ENCODE assay signal across 24 cellular contexts in genomic region chr9:136147890-136148714, GRCh38. TPM values are rescaled to one million over a fixed set of nuclear protein-coding genes. Genes with fewer than 3 reads are reported as not detected.
DNase-seq lines count a peak whose midpoint lies in the region; ATAC-seq and TF ChIP-seq lines count a peak whose summit lies in the region.
"Had no signal": no experiment of that assay in that cellular context is flagged by ENCODE, and none has a peak within 500 bp of the region (broad histone marks: within the 10 kb centered on the region; RNA-seq: fewer than 3 reads in every experiment).

No MANE protein-coding gene starts in this region.

- H3K36me3 ChIP-seq in left ventricle myocardium inferior: no peaks in the 10 kb centered on the region
- no peaks in the 10 kb centered on the region for H3K36me3 ChIP-seq in smooth muscle cell (ENCODE audit: low read depth)
- H3K36me3 ChIP-seq: vagina had no signal

- H3K27ac ChIP-seq in right cardiac atrium (ENCODE audit: low read length) (no peak overlapping the region), left ventricle myocardium inferior (replicated peaks) (no peak overlapping the region), smooth muscle cell (ENCODE audit: low read depth) (no peak overlapping the region)
- H3K27ac ChIP-seq: vagina had no signal

- intact Hi-C loops in right cardiac atrium (cut with DNase I) (no loop called here), left ventricle myocardium inferior (cut with micrococcal nuclease) (no loop called here)

- no peak for ATAC-seq in right cardiac atrium
- ATAC-seq in GM21786 (IDR thresholded peaks at IDR 0.05; ENCODE audit: unreplicated experiment): no peak
- no peak for ATAC-seq in GM18868 (IDR thresholded peaks at IDR 0.05; ENCODE audit: unreplicated experiment)
- ATAC-seq: esophagus mucosa, sciatic nerve had no signal

- H3K4me1 ChIP-seq in right cardiac atrium (ENCODE audit: control insufficient read depth, insufficient read depth, low read length): no peaks in the 10 kb centered on the region
- no peaks in the 10 kb centered on the region for H3K4me1 ChIP-seq in left ventricle myocardium inferior
- H3K4me1 ChIP-seq in smooth muscle cell (ENCODE audit: low read depth): no peaks in the 10 kb centered on the region
- H3K4me1 ChIP-seq: vagina had no signal

- TF ChIP-seq CTCF in left ventricle myocardium inferior (IDR thresholded peaks at IDR 0.05; ENCODE audit: borderline replicate concordance) (no peak), smooth muscle cell (IDR thresholded peaks at IDR 0.05; ENCODE audit: borderline replicate concordance, insufficient read depth, poor library complexity, severe bottlenecking) (no peak)

- H3K27me3 ChIP-seq in right cardiac atrium (ENCODE audit: control insufficient read depth, insufficient read depth): no peaks in the 10 kb centered on the region
- peaks cover 70% of the 10 kb centered on the region for H3K27me3 ChIP-seq in left ventricle myocardium inferior (ENCODE audit: low read depth)
- no peaks in the 10 kb centered on the region for H3K27me3 ChIP-seq in smooth muscle cell (ENCODE audit: low read depth)
- H3K27me3 ChIP-seq: vagina had no signal

- no peaks in the 10 kb centered on the region for H3F3A ChIP-seq in smooth muscle cell (ENCODE audit: low read depth)

- H3K9me3 ChIP-seq in right cardiac atrium (ENCODE audit: control insufficient read depth, low read length): no peaks in the 10 kb centered on the region
- no peaks in the 10 kb centered on the region for H3K9me3 ChIP-seq in left ventricle myocardium inferior (replicated peaks)
- no peaks in the 10 kb centered on the region for H3K9me3 ChIP-seq in smooth muscle cell (replicated peaks; ENCODE audit: low read depth)
- H3K9me3 ChIP-seq: vagina had no signal

- no peaks in the 10 kb centered on the region for H3K79me2 ChIP-seq in smooth muscle cell (ENCODE audit: low read depth)

- DNase-seq in right cardiac atrium (peak; percentile 7 to 56 (median 26)), left ventricle myocardium inferior (no peak), NCI-H526 treated with DMSO at 0.1 percent for 48 hours (lab: John Stamatoyannopoulos, UW) (peak; percentile 13), left kidney (ENCODE audit: low read depth, low spot score) (peak; percentile 91), SIG-M5 (lab: John Stamatoyannopoulos, UW) (no peak), smooth muscle cell (lab: John Stamatoyannopoulos, UW; ENCODE audit: unreplicated experiment) (no peak)
- DNase-seq: activated CD4-positive, alpha-beta T cell treated with anti-CD3 and anti-CD28 coated beads, Interleukin-2, amount 10 ng/mL, durations not matched to agents 24 days and 14 days; activated naive CD8-positive, alpha-beta T cell treated with anti-CD3 and anti-CD28 coated beads for 36 hours; effector CD4-positive, alpha-beta T cell; hypothalamus; islet precursor cell; NCI-H1694; SHP77 treated with DMSO at 0.1 percent for 48 hours had no signal

- H4K20me1 ChIP-seq in smooth muscle cell (ENCODE audit: low read depth): no peaks in the 10 kb centered on the region

- H2AFZ ChIP-seq in smooth muscle cell (ENCODE audit: low read depth): no peak overlapping the region

- H3K9ac ChIP-seq in smooth muscle cell (ENCODE audit: low read depth): no peak overlapping the region

- no peak overlapping the region for H3K4me3 ChIP-seq in right cardiac atrium (ENCODE audit: low read length)
- no peak overlapping the region for H3K4me3 ChIP-seq in left ventricle myocardium inferior
- H3K4me3 ChIP-seq in smooth muscle cell: no peak overlapping the region
- H3K4me3 ChIP-seq: vagina had no signal

- WGBS in right cardiac atrium: 36% methylated on average over 35 of the region's 35 CpGs
- WGBS in smooth muscle cell (ENCODE audit: low lambda C conversion rate): 59% methylated on average over 35 of the region's 35 CpGs

- H3K4me2 ChIP-seq in smooth muscle cell: no peak overlapping the region

RNA-seq across cellular contexts. Expression of gene TMEM250, which starts 29.4 kb away (rescaled TPM):
- total RNA-seq in right cardiac atrium (10 to 100 TPM; 18.5 to 25.5 (median 20.9) TPM), left ventricle myocardium inferior (15.1 TPM), smooth muscle cell (13.0 and 26.7 TPM in 2 replicates)
- polyA plus RNA-seq in right cardiac atrium (16.5 TPM), smooth muscle cell (38.2 and 41.5 TPM in 2 replicates)

RNA-seq across cellular contexts. Expression of gene NACC2, which starts 53.0 kb away (rescaled TPM):
- total RNA-seq in right cardiac atrium (10 to 100 TPM; 31.4 to 45.3 (median 37.8) TPM), left ventricle myocardium inferior (29.5 TPM), smooth muscle cell (6.9 and 8.8 TPM in 2 replicates)
- polyA plus RNA-seq in right cardiac atrium (19.4 TPM), smooth muscle cell (5.4 and 6.7 TPM in 2 replicates)

RNA-seq across cellular contexts. Expression of gene LHX3, which starts 56.8 kb away (rescaled TPM):
- total RNA-seq in right cardiac atrium (not detected), left ventricle myocardium inferior (not detected), smooth muscle cell (not detected in 2 replicates)
- polyA plus RNA-seq in right cardiac atrium (not detected), smooth muscle cell (not detected in 2 replicates)
- total RNA-seq: activated CD4-positive, alpha-beta T cell treated with anti-CD3 and anti-CD28 coated beads, Interleukin-2, amount 10 ng/mL, durations not matched to agents 24 days and 14 days; activated naive CD8-positive, alpha-beta T cell treated with anti-CD3 and anti-CD28 coated beads for 36 hours; activated T-helper 2 cell treated with anti-CD3 and anti-CD28 coated beads, Interferon-gamma antibody, Interleukin-2, Interleukin-4, amounts not matched to agents 10 μg/mL and 5 μg/mL and 100 μg/mL, durations not matched to agents 14 hours and 24 hours and 36 hours; chondrocyte; frontal cortex; lung microvascular endothelial cell; osteocyte; sciatic nerve; T-helper 1 cell treated with Interleukin-12 subunit alpha and Interleukin-12 subunit beta and Interleukin-4 antibody, amounts not matched to agents 30 ng/mL and 1 ng/mL, for 36 hours; vagina had no signal

Comparison
In these comparisons a context has a peak if more than half of its experiments do, and no peak if none do; other contexts are left out.
1. DNase-seq: peak in right cardiac atrium (3 of 3), NCI-H526 treated with DMSO at 0.1 percent for 48 hours (single experiment) and left kidney (single experiment); none in left ventricle myocardium inferior (single experiment), SIG-M5 (single experiment) and smooth muscle cell (single experiment).